1 cellular context compared by ENCODE assay signal in genomic region chr13:25301347-25302113, GRCh38.
TF ChIP-seq lines count a peak whose summit lies in the region.

A gene with protein sequence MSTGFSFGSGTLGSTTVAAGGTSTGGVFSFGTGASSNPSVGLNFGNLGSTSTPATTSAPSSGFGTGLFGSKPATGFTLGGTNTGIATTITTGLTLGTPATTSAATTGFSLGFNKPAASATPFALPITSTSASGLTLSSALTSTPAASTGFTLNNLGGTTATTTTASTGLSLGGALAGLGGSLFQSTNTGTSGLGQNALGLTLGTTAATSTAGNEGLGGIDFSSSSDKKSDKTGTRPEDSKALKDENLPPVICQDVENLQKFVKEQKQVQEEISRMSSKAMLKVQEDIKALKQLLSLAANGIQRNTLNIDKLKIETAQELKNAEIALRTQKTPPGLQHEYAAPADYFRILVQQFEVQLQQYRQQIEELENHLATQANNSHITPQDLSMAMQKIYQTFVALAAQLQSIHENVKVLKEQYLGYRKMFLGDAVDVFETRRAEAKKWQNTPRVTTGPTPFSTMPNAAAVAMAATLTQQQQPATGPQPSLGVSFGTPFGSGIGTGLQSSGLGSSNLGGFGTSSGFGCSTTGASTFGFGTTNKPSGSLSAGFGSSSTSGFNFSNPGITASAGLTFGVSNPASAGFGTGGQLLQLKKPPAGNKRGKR (plus strand): TSS chr13:25301625. CDS start chr13:25301774, 149 bp downstream.

TF ChIP-seq in HepG2, 621 proteins besides CTCF, POLR2A, EP300 and RAD21 (continued from another document and continues in another):
- TF ChIP-seq ZBTB40 (IDR thresholded peaks at IDR 0.05), result no peak
- peak; percentile 48 for TF ChIP-seq ZBTB40 (CRISPR knock-in tag; IDR thresholded peaks at IDR 0.05)
- TF ChIP-seq THAP7 (CRISPR knock-in tag; IDR thresholded peaks at IDR 0.05), result no peak; the same call in 1 of the 2 replicates
- TF ChIP-seq KDM1A (CRISPR knock-in tag; IDR thresholded peaks at IDR 0.05), result no peak
- TF ChIP-seq, protein P1, sequence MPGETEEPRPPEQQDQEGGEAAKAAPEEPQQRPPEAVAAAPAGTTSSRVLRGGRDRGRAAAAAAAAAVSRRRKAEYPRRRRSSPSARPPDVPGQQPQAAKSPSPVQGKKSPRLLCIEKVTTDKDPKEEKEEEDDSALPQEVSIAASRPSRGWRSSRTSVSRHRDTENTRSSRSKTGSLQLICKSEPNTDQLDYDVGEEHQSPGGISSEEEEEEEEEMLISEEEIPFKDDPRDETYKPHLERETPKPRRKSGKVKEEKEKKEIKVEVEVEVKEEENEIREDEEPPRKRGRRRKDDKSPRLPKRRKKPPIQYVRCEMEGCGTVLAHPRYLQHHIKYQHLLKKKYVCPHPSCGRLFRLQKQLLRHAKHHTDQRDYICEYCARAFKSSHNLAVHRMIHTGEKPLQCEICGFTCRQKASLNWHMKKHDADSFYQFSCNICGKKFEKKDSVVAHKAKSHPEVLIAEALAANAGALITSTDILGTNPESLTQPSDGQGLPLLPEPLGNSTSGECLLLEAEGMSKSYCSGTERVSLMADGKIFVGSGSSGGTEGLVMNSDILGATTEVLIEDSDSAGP (CRISPR knock-in tag; IDR thresholded peaks at IDR 0.05; ENCODE audit: borderline replicate concordance), result peak; percentile 100
- TF ChIP-seq TP53 (CRISPR knock-in tag; conservative IDR thresholded peaks at IDR 0.05), result no peak
- TF ChIP-seq ZNF646 (CRISPR knock-in tag; IDR thresholded peaks at IDR 0.05), result no peak
- TF ChIP-seq ZMYM2 (CRISPR knock-in tag; IDR thresholded peaks at IDR 0.05), result no peak
- TF ChIP-seq TARDBP (CRISPR knock-in tag; IDR thresholded peaks at IDR 0.05), result no peak
- TF ChIP-seq SUZ12 (IDR thresholded peaks at IDR 0.05; ENCODE audit: low read depth, low read length), result peak; percentile 45; the same call in 1 of the 2 replicates
- no peak for TF ChIP-seq NBN (conservative IDR thresholded peaks at IDR 0.05)
- no peak for TF ChIP-seq NFE2L2 (IDR thresholded peaks at IDR 0.05; ENCODE audit: low read length)
- no peak for TF ChIP-seq SOX13 (IDR thresholded peaks at IDR 0.05)
- peak in 1 of 2 experiments; percentile 19; a peak in 2 of 4 replicates for TF ChIP-seq SOX13 (CRISPR knock-in tag; conservative IDR thresholded peaks at IDR 0.05 in 1 of 2, IDR thresholded peaks at IDR 0.05 in 1 of 2)
- TF ChIP-seq CBX5 (CRISPR knock-in tag; IDR thresholded peaks at IDR 0.05; ENCODE audit: borderline replicate concordance), result no peak; the same call in 1 of the 2 replicates
- TF ChIP-seq SAFB2 (CRISPR knock-in tag; IDR thresholded peaks at IDR 0.05; ENCODE audit: borderline replicate concordance, low read depth), result no peak
- TF ChIP-seq PHF21A (CRISPR knock-in tag; IDR thresholded peaks at IDR 0.05), result peak; percentile 77
- TF ChIP-seq RFXANK (CRISPR knock-in tag; IDR thresholded peaks at IDR 0.05), result no peak
- TF ChIP-seq, protein P2, sequence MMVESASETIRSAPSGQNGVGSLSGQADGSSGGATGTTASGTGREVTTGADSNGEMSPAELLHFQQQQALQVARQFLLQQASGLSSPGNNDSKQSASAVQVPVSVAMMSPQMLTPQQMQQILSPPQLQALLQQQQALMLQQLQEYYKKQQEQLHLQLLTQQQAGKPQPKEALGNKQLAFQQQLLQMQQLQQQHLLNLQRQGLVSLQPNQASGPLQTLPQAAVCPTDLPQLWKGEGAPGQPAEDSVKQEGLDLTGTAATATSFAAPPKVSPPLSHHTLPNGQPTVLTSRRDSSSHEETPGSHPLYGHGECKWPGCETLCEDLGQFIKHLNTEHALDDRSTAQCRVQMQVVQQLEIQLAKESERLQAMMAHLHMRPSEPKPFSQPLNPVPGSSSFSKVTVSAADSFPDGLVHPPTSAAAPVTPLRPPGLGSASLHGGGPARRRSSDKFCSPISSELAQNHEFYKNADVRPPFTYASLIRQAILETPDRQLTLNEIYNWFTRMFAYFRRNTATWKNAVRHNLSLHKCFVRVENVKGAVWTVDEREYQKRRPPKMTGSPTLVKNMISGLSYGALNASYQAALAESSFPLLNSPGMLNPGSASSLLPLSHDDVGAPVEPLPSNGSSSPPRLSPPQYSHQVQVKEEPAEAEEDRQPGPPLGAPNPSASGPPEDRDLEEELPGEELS (CRISPR knock-in tag; IDR thresholded peaks at IDR 0.05), result no peak
- TF ChIP-seq, protein P3, sequence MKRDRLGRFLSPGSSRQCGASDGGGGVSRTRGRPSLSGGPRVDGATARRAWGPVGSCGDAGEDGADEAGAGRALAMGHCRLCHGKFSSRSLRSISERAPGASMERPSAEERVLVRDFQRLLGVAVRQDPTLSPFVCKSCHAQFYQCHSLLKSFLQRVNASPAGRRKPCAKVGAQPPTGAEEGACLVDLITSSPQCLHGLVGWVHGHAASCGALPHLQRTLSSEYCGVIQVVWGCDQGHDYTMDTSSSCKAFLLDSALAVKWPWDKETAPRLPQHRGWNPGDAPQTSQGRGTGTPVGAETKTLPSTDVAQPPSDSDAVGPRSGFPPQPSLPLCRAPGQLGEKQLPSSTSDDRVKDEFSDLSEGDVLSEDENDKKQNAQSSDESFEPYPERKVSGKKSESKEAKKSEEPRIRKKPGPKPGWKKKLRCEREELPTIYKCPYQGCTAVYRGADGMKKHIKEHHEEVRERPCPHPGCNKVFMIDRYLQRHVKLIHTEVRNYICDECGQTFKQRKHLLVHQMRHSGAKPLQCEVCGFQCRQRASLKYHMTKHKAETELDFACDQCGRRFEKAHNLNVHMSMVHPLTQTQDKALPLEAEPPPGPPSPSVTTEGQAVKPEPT (CRISPR knock-in tag; IDR thresholded peaks at IDR 0.05; ENCODE audit: low read depth), result no peak
- TF ChIP-seq JUND (CRISPR knock-in tag; IDR thresholded peaks at IDR 0.05), result no peak
- TF ChIP-seq NR1H2 (CRISPR knock-in tag; IDR thresholded peaks at IDR 0.05; ENCODE audit: borderline replicate concordance, low read depth), result 0 out of 2 replicates have a peak, but pooled peaks have one; percentile 25
- no peak for TF ChIP-seq JUN (CRISPR knock-in tag; IDR thresholded peaks at IDR 0.05)
- TF ChIP-seq, protein P4, sequence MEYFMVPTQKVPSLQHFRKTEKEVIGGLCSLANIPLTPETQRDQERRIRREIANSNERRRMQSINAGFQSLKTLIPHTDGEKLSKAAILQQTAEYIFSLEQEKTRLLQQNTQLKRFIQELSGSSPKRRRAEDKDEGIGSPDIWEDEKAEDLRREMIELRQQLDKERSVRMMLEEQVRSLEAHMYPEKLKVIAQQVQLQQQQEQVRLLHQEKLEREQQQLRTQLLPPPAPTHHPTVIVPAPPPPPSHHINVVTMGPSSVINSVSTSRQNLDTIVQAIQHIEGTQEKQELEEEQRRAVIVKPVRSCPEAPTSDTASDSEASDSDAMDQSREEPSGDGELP (IDR thresholded peaks at IDR 0.05; ENCODE audit: borderline replicate concordance, low read depth), result peak; percentile 22; the same call in 1 of the 2 replicates
